1 cellular context compared by ENCODE assay signal in the genomic region with DNA sequence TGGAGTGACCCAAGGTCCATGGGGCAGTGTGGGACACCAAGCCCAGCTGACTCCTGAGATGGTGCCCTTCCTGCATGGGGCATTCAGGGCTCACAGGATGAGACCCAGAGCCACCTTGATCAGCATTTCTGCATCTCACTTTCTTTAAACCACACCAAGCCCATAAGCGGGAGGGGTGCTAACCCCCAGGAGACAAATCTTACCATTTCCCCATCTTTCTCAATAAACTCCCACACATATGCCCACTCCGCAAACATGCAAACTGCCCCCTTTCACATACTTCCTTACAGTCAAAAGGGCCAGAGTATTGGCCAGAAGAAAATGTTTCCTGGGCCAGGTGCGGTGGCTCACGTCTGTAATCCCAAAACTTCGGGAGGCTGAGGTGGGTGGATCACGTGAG.
TF ChIP-seq lines count a peak whose summit lies in the region.

No MANE protein-coding gene starts in this region.

TF ChIP-seq in K562, 482 proteins besides CTCF, POLR2A, EP300 and RAD21 (continued from another document):
- no peak for TF ChIP-seq SP2 (IDR thresholded peaks at IDR 0.05; ENCODE audit: extremely low read depth, low read depth, low read length, poor library complexity, severe bottlenecking)
- TF ChIP-seq, protein P1, sequence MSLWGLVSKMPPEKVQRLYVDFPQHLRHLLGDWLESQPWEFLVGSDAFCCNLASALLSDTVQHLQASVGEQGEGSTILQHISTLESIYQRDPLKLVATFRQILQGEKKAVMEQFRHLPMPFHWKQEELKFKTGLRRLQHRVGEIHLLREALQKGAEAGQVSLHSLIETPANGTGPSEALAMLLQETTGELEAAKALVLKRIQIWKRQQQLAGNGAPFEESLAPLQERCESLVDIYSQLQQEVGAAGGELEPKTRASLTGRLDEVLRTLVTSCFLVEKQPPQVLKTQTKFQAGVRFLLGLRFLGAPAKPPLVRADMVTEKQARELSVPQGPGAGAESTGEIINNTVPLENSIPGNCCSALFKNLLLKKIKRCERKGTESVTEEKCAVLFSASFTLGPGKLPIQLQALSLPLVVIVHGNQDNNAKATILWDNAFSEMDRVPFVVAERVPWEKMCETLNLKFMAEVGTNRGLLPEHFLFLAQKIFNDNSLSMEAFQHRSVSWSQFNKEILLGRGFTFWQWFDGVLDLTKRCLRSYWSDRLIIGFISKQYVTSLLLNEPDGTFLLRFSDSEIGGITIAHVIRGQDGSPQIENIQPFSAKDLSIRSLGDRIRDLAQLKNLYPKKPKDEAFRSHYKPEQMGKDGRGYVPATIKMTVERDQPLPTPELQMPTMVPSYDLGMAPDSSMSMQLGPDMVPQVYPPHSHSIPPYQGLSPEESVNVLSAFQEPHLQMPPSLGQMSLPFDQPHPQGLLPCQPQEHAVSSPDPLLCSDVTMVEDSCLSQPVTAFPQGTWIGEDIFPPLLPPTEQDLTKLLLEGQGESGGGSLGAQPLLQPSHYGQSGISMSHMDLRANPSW (CRISPR knock-in tag; IDR thresholded peaks at IDR 0.05), result no peak
- TF ChIP-seq ZKSCAN1 (IDR thresholded peaks at IDR 0.05; ENCODE audit: low read depth, low read length), result no peak
- TF ChIP-seq THRAP3 (IDR thresholded peaks at IDR 0.05; ENCODE audit: borderline replicate concordance), result no peak
- 0 out of 2 replicates have a peak, but pooled peaks have one; percentile 14 for TF ChIP-seq EGR1 (conservative IDR thresholded peaks at IDR 0.05)
- TF ChIP-seq, protein P2, sequence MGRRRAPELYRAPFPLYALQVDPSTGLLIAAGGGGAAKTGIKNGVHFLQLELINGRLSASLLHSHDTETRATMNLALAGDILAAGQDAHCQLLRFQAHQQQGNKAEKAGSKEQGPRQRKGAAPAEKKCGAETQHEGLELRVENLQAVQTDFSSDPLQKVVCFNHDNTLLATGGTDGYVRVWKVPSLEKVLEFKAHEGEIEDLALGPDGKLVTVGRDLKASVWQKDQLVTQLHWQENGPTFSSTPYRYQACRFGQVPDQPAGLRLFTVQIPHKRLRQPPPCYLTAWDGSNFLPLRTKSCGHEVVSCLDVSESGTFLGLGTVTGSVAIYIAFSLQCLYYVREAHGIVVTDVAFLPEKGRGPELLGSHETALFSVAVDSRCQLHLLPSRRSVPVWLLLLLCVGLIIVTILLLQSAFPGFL (CRISPR knock-in tag; IDR thresholded peaks at IDR 0.05), result no peak
- no peak for TF ChIP-seq SIRT6 (IDR thresholded peaks at IDR 0.05; ENCODE audit: low read depth, low read length)
- TF ChIP-seq, protein P3, sequence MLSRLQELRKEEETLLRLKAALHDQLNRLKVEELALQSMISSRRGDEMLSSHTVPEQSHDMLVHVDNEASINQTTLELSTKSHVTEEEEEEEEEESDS (CRISPR knock-in tag; IDR thresholded peaks at IDR 0.05), result no peak
- TF ChIP-seq BCL6 (CRISPR knock-in tag; IDR thresholded peaks at IDR 0.05), result no peak
- TF ChIP-seq, protein P4, sequence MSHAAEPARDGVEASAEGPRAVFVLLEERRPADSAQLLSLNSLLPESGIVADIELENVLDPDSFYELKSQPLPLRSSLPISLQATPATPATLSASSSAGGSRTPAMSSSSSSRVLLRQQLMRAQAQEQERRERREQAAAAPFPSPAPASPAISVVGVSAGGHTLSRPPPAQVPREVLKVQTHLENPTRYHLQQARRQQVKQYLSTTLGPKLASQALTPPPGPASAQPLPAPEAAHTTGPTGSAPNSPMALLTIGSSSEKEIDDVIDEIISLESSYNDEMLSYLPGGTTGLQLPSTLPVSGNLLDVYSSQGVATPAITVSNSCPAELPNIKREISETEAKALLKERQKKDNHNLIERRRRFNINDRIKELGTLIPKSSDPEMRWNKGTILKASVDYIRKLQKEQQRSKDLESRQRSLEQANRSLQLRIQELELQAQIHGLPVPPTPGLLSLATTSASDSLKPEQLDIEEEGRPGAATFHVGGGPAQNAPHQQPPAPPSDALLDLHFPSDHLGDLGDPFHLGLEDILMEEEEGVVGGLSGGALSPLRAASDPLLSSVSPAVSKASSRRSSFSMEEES (CRISPR knock-in tag; IDR thresholded peaks at IDR 0.05), result peak; percentile 13; the same call in 1 of the 2 replicates
- TF ChIP-seq BMI1 (IDR thresholded peaks at IDR 0.05; ENCODE audit: low read length), result no peak
- no peak for TF ChIP-seq ZNF253 (CRISPR knock-in tag; conservative IDR thresholded peaks at IDR 0.05)
